Comparison of ENCODE assay signal across 28 cellular contexts in genomic region chr2:209637293-209637692, GRCh38.
"Had no signal": no experiment of that assay in that cellular context is flagged by ENCODE, and none has a peak within 500 bp of the region (broad histone marks: within the 10 kb centered on the region; RNA-seq: fewer than 3 reads in every experiment).

No MANE protein-coding gene starts in this region.

- H3K27me3 Mint-ChIP-seq: stimulated activated memory B cell treated with anti-CD40 and anti-IgM and Interleukin-4, amounts not matched to agents 10 μg/mL and 1 μg/mL and 100 μg/mL, for 72 hours had no signal

- H3K27ac ChIP-seq: neutrophil, pancreas, psoas muscle, right lobe of liver, skin epidermis, spleen, suprapubic skin, testis, tibial artery, transverse colon, upper lobe of left lung, vagina had no signal

- ATAC-seq: naive thymus-derived CD4-positive, alpha-beta T cell; natural killer cell; pancreas; psoas muscle; right cardiac atrium; right lobe of liver; stimulated activated memory B cell treated with anti-CD40 and anti-IgM and Interleukin-4, amounts not matched to agents 10 μg/mL and 1 μg/mL and 100 μg/mL, for 72 hours; stimulated activated naive CD8-positive, alpha-beta T cell treated with anti-CD3 and anti-CD28 coated beads, Interleukin-15, Interleukin-2, amounts not matched to agents 100 U/mL and 50 U/mL, for 24 hours had no signal

- H3K4me1 ChIP-seq: pancreas, psoas muscle, right lobe of liver, spleen, suprapubic skin, testis, tibial artery, transverse colon, upper lobe of left lung, vagina had no signal

- H3K27me3 ChIP-seq: neutrophil, pancreas, right lobe of liver, spleen, suprapubic skin, testis, tibial artery, transverse colon, upper lobe of left lung, vagina had no signal

- H3K4me3 ChIP-seq: pancreas, psoas muscle, right lobe of liver, skin epidermis, smooth muscle cell, spleen, suprapubic skin, testis, tibial artery, transverse colon, upper lobe of left lung, vagina had no signal

- H3K9me3 Mint-ChIP-seq: nephron; neural crest cell; stimulated activated memory B cell treated with anti-CD40 and anti-IgM and Interleukin-4, amounts not matched to agents 10 μg/mL and 1 μg/mL and 100 μg/mL, for 72 hours had no signal

- H3K36me3 Mint-ChIP-seq: naive thymus-derived CD4-positive, alpha-beta T cell; natural killer cell; stimulated activated memory B cell treated with anti-CD40 and anti-IgM and Interleukin-4, amounts not matched to agents 10 μg/mL and 1 μg/mL and 100 μg/mL, for 72 hours had no signal

- H3K27ac Mint-ChIP-seq: naive thymus-derived CD4-positive, alpha-beta T cell; natural killer cell; nephron; stimulated activated memory B cell treated with anti-CD40 and anti-IgM and Interleukin-4, amounts not matched to agents 10 μg/mL and 1 μg/mL and 100 μg/mL, for 72 hours had no signal

- H3K4me1 Mint-ChIP-seq: naive thymus-derived CD4-positive, alpha-beta T cell; natural killer cell; nephron; stimulated activated memory B cell treated with anti-CD40 and anti-IgM and Interleukin-4, amounts not matched to agents 10 μg/mL and 1 μg/mL and 100 μg/mL, for 72 hours had no signal

- H3K4me3 Mint-ChIP-seq: naive thymus-derived CD4-positive, alpha-beta T cell; natural killer cell; nephron; neural crest cell; stimulated activated memory B cell treated with anti-CD40 and anti-IgM and Interleukin-4, amounts not matched to agents 10 μg/mL and 1 μg/mL and 100 μg/mL, for 72 hours had no signal

- DNase-seq: naive thymus-derived CD4-positive, alpha-beta T cell; natural killer cell; nucleus accumbens; pancreas; psoas muscle; right cardiac atrium; right lobe of liver; spleen; stimulated activated CD4-positive, alpha-beta T cell treated with anti-CD3 and anti-CD28 coated beads, Interleukin-12 subunit alpha, Interleukin-12 subunit beta, amount 100 ng/mL, for 4 hours; stimulated activated CD4-positive, alpha-beta T cell treated with anti-CD3 and anti-CD28 coated beads, Interleukin-1b, Interleukin-23, amount 100 ng/mL, for 48 hours; stimulated activated CD4-positive, alpha-beta T cell treated with anti-CD3 and anti-CD28 coated beads, Interleukin-4, amount 100 ng/mL, for 1 hour; stimulated activated CD4-positive, alpha-beta T cell treated with anti-CD3 and anti-CD28 coated beads, Interleukin-4, amount 100 ng/mL, for 4 hours; stimulated activated CD8-positive, alpha-beta memory T cell treated with anti-CD3 and anti-CD28 coated beads, Interleukin-4, amount 100 ng/mL, for 48 hours; stimulated activated naive CD4-positive, alpha-beta T cell; stimulated activated naive CD8-positive, alpha-beta T cell treated with anti-CD3 and anti-CD28 coated beads, Interleukin-15, Interleukin-2, amounts not matched to agents 100 U/mL and 50 U/mL, for 24 hours; substantia nigra; testis; tibial artery; transverse colon; upper lobe of left lung had no signal

- H3K4me2 ChIP-seq: smooth muscle cell had no signal

- H3K36me3 ChIP-seq: neutrophil, pancreas, right lobe of liver, spleen, suprapubic skin, tibial artery, transverse colon, upper lobe of left lung, vagina had no signal

- H3K9me3 ChIP-seq: neutrophil, pancreas, psoas muscle, right lobe of liver, spleen, suprapubic skin, testis, tibial artery, transverse colon, upper lobe of left lung, vagina had no signal
